In genomic region chr20:1119128-1119505, GRCh38 we compare ENCODE assay signal across 8 cellular contexts. TPM values are rescaled to one million over a fixed set of nuclear protein-coding genes. Genes with fewer than 3 reads are reported as not detected.
A peak's percentile ranks its signal among the peaks of the same experiment; 100 is the strongest.
DNase-seq lines count a peak whose midpoint lies in the region; ATAC-seq, FAIRE-seq and TF ChIP-seq lines count a peak whose summit lies in the region.

No MANE protein-coding gene starts in this region.

- no peaks in the 10 kb centered on the region for H3K9me3 ChIP-seq in kidney (ENCODE audit: control insufficient read depth in 1 of 2, low read length in 2 of 2)
- no peaks in the 10 kb centered on the region for H3K9me3 ChIP-seq in testis

- H3K27me3 ChIP-seq in testis = no peaks in the 10 kb centered on the region

- WGBS in testis, 2 donors = 4% methylated on average over 5 to 8 of the region's 8 CpGs

- no peak for TF ChIP-seq POLR2A in testis (IDR thresholded peaks at IDR 0.05)

- H3K36me3 ChIP-seq in kidney (ENCODE audit: control insufficient read depth in 1 of 2, insufficient read depth in 2 of 2, low read length in 2 of 2) = no peaks in the 10 kb centered on the region
- no peaks in the 10 kb centered on the region for H3K36me3 ChIP-seq in testis (ENCODE audit: low read depth, missing control alignments)

- peak overlapping the region; percentile 59 for H3K27ac ChIP-seq in kidney (ENCODE audit: low read depth in 2 of 2, low read length in 2 of 2)
- peak overlapping the region in 1 of 2 donors; percentile 81 for H3K27ac ChIP-seq in testis

- H3K4me1 ChIP-seq in kidney (ENCODE audit: control insufficient read depth in 1 of 2, insufficient read depth in 1 of 2, low read depth in 1 of 2, low read length in 2 of 2) (peaks cover 12 to 22% of the 10 kb centered on the region in 2 donors), testis (peaks cover 34% of the 10 kb centered on the region)

- FAIRE-seq in kidney (lab: Jason Lieb, UNC) = no peak

- DNase-seq in activated CD4-positive, alpha-beta T cell treated with anti-CD3 and anti-CD28 coated beads for 48 hours = peak; percentile 15
- no peak for DNase-seq in activated CD4-positive, alpha-beta T cell treated with anti-CD3 and anti-CD28 coated beads, Interleukin-2, amount 50 U/mL, for 1 hour
- no peak for DNase-seq in activated naive CD8-positive, alpha-beta T cell treated with anti-CD3 and anti-CD28 coated beads for 36 hours
- DNase-seq in kidney = no peak
- DNase-seq in testis = no peak
- DNase-seq in NCI-H1092 (lab: John Stamatoyannopoulos, UW) = no peak

- H3K27ac Mint-ChIP-seq in activated naive CD8-positive, alpha-beta T cell treated with anti-CD3 and anti-CD28 coated beads for 36 hours = peak overlapping the region; percentile 87

- no peaks in the 10 kb centered on the region for H3K27me3 Mint-ChIP-seq in activated naive CD8-positive, alpha-beta T cell treated with anti-CD3 and anti-CD28 coated beads for 36 hours

- peak overlapping the region; percentile 96 to 98 for H3K9ac ChIP-seq in kidney (ENCODE audit: low read length in 2 of 2)

- TF ChIP-seq CTCF in kidney (IDR thresholded peaks at IDR 0.05; ENCODE audit: borderline replicate concordance, extremely low read depth, insufficient read depth) = no peak
- no peak for TF ChIP-seq CTCF in testis (IDR thresholded peaks at IDR 0.05)

- H3K36me3 Mint-ChIP-seq in activated naive CD8-positive, alpha-beta T cell treated with anti-CD3 and anti-CD28 coated beads for 36 hours = peaks cover 26% of the 10 kb centered on the region

- H3K4me3 Mint-ChIP-seq in activated naive CD8-positive, alpha-beta T cell treated with anti-CD3 and anti-CD28 coated beads for 36 hours = peak overlapping the region; percentile 81

- H3K4me3 ChIP-seq in kidney (ENCODE audit: low read length in 2 of 2) = peak overlapping the region; percentile 97 to 99
- peak overlapping the region; percentile 86 to 94 for H3K4me3 ChIP-seq in testis

- intact Hi-C loops in kidney (cut with DNase I) = no loop called here
- intact Hi-C loops in testis (cut with DNase I; ENCODE audit: low total_unique reads) = no loop called here

- no peaks in the 10 kb centered on the region for H3K9me3 Mint-ChIP-seq in activated naive CD8-positive, alpha-beta T cell treated with anti-CD3 and anti-CD28 coated beads for 36 hours

- peaks cover 50% of the 10 kb centered on the region for H3K4me1 Mint-ChIP-seq in activated naive CD8-positive, alpha-beta T cell treated with anti-CD3 and anti-CD28 coated beads for 36 hours

- ATAC-seq in GM21447 (IDR thresholded peaks at IDR 0.05; ENCODE audit: unreplicated experiment) = no peak
- ATAC-seq in GM21360 (IDR thresholded peaks at IDR 0.05; ENCODE audit: unreplicated experiment) = no peak

RNA-seq across cellular contexts. Expression of gene PSMF1, which starts 0.7 kb away (rescaled TPM):
- 100 to 1,000 TPM; 180 to 192 TPM for total RNA-seq in activated naive CD8-positive, alpha-beta T cell treated with anti-CD3 and anti-CD28 coated beads for 36 hours
- total RNA-seq in kidney (135 TPM), testis (100 to 1,000 TPM; 265 to 380 TPM)
- polyA plus RNA-seq in kidney (ENCODE audit: insufficient read depth, low read depth, low replicate concordance) (93.2 TPM), testis (ENCODE audit: insufficient read depth, low read depth, low replicate concordance) (331 TPM)
